Comparison of ENCODE assay signal across 1 cellular context in the genomic region with DNA sequence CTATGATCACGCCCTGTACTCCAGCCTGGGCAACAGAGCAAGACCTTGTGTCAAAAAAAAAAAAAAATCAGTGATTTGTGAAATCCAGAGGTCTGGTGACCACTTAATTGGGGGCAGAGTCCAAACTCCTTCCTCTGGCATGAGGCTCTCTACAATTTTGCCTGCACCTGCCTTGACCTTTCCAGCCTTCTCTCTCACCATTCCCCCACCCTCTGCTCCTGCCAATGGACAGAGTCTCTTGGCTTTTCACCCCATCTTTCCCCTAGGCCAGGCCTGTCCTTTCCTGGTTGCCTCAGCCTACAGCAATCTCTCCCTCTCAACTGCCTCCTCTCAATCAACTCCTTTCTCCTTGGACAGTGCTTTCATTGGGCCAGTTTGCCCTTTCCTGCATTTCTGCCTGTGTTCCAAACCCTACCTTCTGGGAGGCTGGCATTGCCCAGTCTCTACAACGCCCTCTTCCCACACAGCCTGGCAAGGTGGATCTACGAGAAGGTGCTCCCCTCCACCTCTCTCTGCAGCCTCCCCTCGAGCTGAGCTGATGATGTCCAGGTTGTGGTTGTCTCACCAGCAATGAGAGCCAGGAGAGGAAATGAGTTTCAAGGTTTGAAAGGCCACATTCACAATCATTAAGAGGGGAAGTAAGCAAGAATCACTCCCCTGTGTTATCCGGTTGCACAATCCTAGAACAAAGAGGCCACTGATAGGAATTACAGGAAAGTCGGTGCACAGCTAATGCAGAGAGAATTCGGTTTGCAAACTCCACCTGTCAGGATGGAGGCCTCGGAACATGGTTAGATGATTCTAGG.
TF ChIP-seq lines count a peak whose summit lies in the region.

No MANE protein-coding gene starts in this region.

TF ChIP-seq in HepG2, 621 proteins besides CTCF, POLR2A, EP300 and RAD21 (continued from another document and continues in another):
- TF ChIP-seq, protein P1, sequence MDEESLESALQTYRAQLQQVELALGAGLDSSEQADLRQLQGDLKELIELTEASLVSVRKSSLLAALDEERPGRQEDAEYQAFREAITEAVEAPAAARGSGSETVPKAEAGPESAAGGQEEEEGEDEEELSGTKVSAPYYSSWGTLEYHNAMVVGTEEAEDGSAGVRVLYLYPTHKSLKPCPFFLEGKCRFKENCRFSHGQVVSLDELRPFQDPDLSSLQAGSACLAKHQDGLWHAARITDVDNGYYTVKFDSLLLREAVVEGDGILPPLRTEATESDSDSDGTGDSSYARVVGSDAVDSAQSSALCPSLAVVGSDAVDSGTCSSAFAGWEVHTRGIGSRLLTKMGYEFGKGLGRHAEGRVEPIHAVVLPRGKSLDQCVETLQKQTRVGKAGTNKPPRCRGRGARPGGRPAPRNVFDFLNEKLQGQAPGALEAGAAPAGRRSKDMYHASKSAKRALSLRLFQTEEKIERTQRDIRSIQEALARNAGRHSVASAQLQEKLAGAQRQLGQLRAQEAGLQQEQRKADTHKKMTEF (CRISPR knock-in tag; IDR thresholded peaks at IDR 0.05): peak; percentile 74
- TF ChIP-seq NAIF1 (CRISPR knock-in tag; IDR thresholded peaks at IDR 0.05; ENCODE audit: borderline replicate concordance): peak; percentile 95; the same call in 1 of the 2 replicates
- no peak for TF ChIP-seq ZNF598 (CRISPR knock-in tag; IDR thresholded peaks at IDR 0.05; ENCODE audit: borderline replicate concordance)
- TF ChIP-seq ZNF354B (CRISPR knock-in tag; IDR thresholded peaks at IDR 0.05): no peak
- TF ChIP-seq YEATS2 (CRISPR knock-in tag; IDR thresholded peaks at IDR 0.05; ENCODE audit: borderline replicate concordance): peak; percentile 84; the same call in 1 of the 2 replicates
- TF ChIP-seq REL (CRISPR knock-in tag; conservative IDR thresholded peaks at IDR 0.05): 0 out of 2 replicates have a peak, but pooled peaks have one; percentile 68
- peak; percentile 72 for TF ChIP-seq ZNF543 (CRISPR knock-in tag; IDR thresholded peaks at IDR 0.05)
- no peak for TF ChIP-seq ZNF234 (CRISPR knock-in tag; conservative IDR thresholded peaks at IDR 0.05)
- peak; percentile 94 for TF ChIP-seq NCOR1 (IDR thresholded peaks at IDR 0.05; ENCODE audit: borderline replicate concordance, low read length)
- TF ChIP-seq, protein P2, sequence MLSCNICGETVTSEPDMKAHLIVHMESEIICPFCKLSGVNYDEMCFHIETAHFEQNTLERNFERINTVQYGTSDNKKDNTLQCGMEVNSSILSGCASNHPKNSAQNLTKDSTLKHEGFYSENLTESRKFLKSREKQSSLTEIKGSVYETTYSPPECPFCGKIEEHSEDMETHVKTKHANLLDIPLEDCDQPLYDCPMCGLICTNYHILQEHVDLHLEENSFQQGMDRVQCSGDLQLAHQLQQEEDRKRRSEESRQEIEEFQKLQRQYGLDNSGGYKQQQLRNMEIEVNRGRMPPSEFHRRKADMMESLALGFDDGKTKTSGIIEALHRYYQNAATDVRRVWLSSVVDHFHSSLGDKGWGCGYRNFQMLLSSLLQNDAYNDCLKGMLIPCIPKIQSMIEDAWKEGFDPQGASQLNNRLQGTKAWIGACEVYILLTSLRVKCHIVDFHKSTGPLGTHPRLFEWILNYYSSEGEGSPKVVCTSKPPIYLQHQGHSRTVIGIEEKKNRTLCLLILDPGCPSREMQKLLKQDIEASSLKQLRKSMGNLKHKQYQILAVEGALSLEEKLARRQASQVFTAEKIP (CRISPR knock-in tag; IDR thresholded peaks at IDR 0.05; ENCODE audit: borderline replicate concordance): no peak
- TF ChIP-seq, protein P3, sequence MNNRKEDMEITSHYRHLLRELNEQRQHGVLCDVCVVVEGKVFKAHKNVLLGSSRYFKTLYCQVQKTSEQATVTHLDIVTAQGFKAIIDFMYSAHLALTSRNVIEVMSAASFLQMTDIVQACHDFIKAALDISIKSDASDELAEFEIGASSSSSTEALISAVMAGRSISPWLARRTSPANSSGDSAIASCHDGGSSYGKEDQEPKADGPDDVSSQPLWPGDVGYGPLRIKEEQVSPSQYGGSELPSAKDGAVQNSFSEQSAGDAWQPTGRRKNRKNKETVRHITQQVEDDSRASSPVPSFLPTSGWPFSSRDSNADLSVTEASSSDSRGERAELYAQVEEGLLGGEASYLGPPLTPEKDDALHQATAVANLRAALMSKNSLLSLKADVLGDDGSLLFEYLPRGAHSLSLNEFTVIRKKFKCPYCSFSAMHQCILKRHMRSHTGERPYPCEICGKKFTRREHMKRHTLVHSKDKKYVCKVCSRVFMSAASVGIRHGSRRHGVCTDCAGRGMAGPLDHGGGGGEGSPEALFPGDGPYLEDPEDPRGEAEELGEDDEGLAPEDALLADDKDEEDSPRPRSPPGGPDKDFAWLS (CRISPR knock-in tag; IDR thresholded peaks at IDR 0.05; ENCODE audit: borderline replicate concordance): peak; percentile 48; the same call in 1 of the 2 replicates
- TF ChIP-seq, protein P4, sequence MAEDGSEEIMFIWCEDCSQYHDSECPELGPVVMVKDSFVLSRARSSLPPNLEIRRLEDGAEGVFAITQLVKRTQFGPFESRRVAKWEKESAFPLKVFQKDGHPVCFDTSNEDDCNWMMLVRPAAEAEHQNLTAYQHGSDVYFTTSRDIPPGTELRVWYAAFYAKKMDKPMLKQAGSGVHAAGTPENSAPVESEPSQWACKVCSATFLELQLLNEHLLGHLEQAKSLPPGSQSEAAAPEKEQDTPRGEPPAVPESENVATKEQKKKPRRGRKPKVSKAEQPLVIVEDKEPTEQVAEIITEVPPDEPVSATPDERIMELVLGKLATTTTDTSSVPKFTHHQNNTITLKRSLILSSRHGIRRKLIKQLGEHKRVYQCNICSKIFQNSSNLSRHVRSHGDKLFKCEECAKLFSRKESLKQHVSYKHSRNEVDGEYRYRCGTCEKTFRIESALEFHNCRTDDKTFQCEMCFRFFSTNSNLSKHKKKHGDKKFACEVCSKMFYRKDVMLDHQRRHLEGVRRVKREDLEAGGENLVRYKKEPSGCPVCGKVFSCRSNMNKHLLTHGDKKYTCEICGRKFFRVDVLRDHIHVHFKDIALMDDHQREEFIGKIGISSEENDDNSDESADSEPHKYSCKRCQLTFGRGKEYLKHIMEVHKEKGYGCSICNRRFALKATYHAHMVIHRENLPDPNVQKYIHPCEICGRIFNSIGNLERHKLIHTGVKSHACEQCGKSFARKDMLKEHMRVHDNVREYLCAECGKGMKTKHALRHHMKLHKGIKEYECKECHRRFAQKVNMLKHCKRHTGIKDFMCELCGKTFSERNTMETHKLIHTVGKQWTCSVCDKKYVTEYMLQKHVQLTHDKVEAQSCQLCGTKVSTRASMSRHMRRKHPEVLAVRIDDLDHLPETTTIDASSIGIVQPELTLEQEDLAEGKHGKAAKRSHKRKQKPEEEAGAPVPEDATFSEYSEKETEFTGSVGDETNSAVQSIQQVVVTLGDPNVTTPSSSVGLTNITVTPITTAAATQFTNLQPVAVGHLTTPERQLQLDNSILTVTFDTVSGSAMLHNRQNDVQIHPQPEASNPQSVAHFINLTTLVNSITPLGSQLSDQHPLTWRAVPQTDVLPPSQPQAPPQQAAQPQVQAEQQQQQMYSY (CRISPR knock-in tag; IDR thresholded peaks at IDR 0.05): peak; percentile 56; the same call in 1 of the 2 replicates
- peak; percentile 75 for TF ChIP-seq ZFX (CRISPR knock-in tag; IDR thresholded peaks at IDR 0.05; ENCODE audit: low read depth)
- TF ChIP-seq SP1 (IDR thresholded peaks at IDR 0.05): no peak
- peak; percentile 44 for TF ChIP-seq SP1 (CRISPR knock-in tag; IDR thresholded peaks at IDR 0.05)
- TF ChIP-seq RNF2 (conservative IDR thresholded peaks at IDR 0.05; ENCODE audit: low read depth): 0 out of 2 replicates have a peak, but pooled peaks have one; percentile 30
- no peak for TF ChIP-seq ZNF562 (CRISPR knock-in tag; IDR thresholded peaks at IDR 0.05; ENCODE audit: borderline replicate concordance)
- no peak for TF ChIP-seq SYNCRIP (IDR thresholded peaks at IDR 0.05; ENCODE audit: insufficient read depth, low read depth, low read length)
- TF ChIP-seq, protein P5, sequence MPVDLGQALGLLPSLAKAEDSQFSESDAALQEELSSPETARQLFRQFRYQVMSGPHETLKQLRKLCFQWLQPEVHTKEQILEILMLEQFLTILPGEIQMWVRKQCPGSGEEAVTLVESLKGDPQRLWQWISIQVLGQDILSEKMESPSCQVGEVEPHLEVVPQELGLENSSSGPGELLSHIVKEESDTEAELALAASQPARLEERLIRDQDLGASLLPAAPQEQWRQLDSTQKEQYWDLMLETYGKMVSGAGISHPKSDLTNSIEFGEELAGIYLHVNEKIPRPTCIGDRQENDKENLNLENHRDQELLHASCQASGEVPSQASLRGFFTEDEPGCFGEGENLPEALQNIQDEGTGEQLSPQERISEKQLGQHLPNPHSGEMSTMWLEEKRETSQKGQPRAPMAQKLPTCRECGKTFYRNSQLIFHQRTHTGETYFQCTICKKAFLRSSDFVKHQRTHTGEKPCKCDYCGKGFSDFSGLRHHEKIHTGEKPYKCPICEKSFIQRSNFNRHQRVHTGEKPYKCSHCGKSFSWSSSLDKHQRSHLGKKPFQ (CRISPR knock-in tag; IDR thresholded peaks at IDR 0.05; ENCODE audit: insufficient replicate concordance): no peak
- peak; percentile 70 for TF ChIP-seq SNAPC2 (CRISPR knock-in tag; IDR thresholded peaks at IDR 0.05)
- peak; percentile 92 for TF ChIP-seq GATA4 (IDR thresholded peaks at IDR 0.05; ENCODE audit: borderline replicate concordance, low read depth)
- no peak for TF ChIP-seq KAT2B (IDR thresholded peaks at IDR 0.05; ENCODE audit: borderline replicate concordance, low read depth, low read length)
- no peak for TF ChIP-seq ATF7-NPFF (CRISPR knock-in tag; IDR thresholded peaks at IDR 0.05; ENCODE audit: low read depth)
- peak; percentile 85 for TF ChIP-seq ZSCAN31 (CRISPR knock-in tag; IDR thresholded peaks at IDR 0.05; ENCODE audit: low read depth)
- TF ChIP-seq PCBP1 (IDR thresholded peaks at IDR 0.05; ENCODE audit: borderline replicate concordance, low read depth, low read length): no peak
- no peak for TF ChIP-seq MTF2 (CRISPR knock-in tag; IDR thresholded peaks at IDR 0.05; ENCODE audit: borderline replicate concordance)
- peak; percentile 86 to 91 for TF ChIP-seq NR2F1 (CRISPR knock-in tag; IDR thresholded peaks at IDR 0.05)
- TF ChIP-seq, protein P6, sequence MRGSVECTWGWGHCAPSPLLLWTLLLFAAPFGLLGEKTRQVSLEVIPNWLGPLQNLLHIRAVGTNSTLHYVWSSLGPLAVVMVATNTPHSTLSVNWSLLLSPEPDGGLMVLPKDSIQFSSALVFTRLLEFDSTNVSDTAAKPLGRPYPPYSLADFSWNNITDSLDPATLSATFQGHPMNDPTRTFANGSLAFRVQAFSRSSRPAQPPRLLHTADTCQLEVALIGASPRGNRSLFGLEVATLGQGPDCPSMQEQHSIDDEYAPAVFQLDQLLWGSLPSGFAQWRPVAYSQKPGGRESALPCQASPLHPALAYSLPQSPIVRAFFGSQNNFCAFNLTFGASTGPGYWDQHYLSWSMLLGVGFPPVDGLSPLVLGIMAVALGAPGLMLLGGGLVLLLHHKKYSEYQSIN (CRISPR knock-in tag; IDR thresholded peaks at IDR 0.05; ENCODE audit: borderline replicate concordance): no peak
- TF ChIP-seq GFI1 (CRISPR knock-in tag; IDR thresholded peaks at IDR 0.05; ENCODE audit: borderline replicate concordance): peak; percentile 93
- TF ChIP-seq KAT8 (CRISPR knock-in tag; IDR thresholded peaks at IDR 0.05): peak; percentile 88
- peak; percentile 5; the same call in 1 of the 2 replicates for TF ChIP-seq SIN3A (IDR thresholded peaks at IDR 0.05; ENCODE audit: borderline replicate concordance, low read depth, low read length)
- TF ChIP-seq HNRNPK (IDR thresholded peaks at IDR 0.05; ENCODE audit: low read depth, low read length, poor library complexity, severe bottlenecking): no peak
- TF ChIP-seq ZSCAN12 (CRISPR knock-in tag; IDR thresholded peaks at IDR 0.05): no peak
- no peak; the same call in 1 of the 2 replicates for TF ChIP-seq MZF1 (CRISPR knock-in tag; IDR thresholded peaks at IDR 0.05; ENCODE audit: borderline replicate concordance)
- peak; percentile 93 for TF ChIP-seq ZNF205 (CRISPR knock-in tag; IDR thresholded peaks at IDR 0.05)
- TF ChIP-seq POGZ (CRISPR knock-in tag; IDR thresholded peaks at IDR 0.05): peak; percentile 89
- peak; percentile 77 for TF ChIP-seq REPIN1 (CRISPR knock-in tag; IDR thresholded peaks at IDR 0.05; ENCODE audit: borderline replicate concordance, low read depth)
- TF ChIP-seq SRSF9 (IDR thresholded peaks at IDR 0.05; ENCODE audit: borderline replicate concordance, insufficient read depth, low read depth, low read length, poor library complexity, severe bottlenecking): no peak
- no peak for TF ChIP-seq HNRNPH1 (optimal IDR thresholded peaks at IDR 0.05; ENCODE audit: low read depth, low read length)
- no peak for TF ChIP-seq SMARCC2 (IDR thresholded peaks at IDR 0.05)
- peak; percentile 97 for TF ChIP-seq ZNF331 (CRISPR knock-in tag; IDR thresholded peaks at IDR 0.05)
- TF ChIP-seq SP2 (CRISPR knock-in tag; IDR thresholded peaks at IDR 0.05): no peak
- TF ChIP-seq, protein P7, sequence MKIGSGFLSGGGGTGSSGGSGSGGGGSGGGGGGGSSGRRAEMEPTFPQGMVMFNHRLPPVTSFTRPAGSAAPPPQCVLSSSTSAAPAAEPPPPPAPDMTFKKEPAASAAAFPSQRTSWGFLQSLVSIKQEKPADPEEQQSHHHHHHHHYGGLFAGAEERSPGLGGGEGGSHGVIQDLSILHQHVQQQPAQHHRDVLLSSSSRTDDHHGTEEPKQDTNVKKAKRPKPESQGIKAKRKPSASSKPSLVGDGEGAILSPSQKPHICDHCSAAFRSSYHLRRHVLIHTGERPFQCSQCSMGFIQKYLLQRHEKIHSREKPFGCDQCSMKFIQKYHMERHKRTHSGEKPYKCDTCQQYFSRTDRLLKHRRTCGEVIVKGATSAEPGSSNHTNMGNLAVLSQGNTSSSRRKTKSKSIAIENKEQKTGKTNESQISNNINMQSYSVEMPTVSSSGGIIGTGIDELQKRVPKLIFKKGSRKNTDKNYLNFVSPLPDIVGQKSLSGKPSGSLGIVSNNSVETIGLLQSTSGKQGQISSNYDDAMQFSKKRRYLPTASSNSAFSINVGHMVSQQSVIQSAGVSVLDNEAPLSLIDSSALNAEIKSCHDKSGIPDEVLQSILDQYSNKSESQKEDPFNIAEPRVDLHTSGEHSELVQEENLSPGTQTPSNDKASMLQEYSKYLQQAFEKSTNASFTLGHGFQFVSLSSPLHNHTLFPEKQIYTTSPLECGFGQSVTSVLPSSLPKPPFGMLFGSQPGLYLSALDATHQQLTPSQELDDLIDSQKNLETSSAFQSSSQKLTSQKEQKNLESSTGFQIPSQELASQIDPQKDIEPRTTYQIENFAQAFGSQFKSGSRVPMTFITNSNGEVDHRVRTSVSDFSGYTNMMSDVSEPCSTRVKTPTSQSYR (CRISPR knock-in tag; IDR thresholded peaks at IDR 0.05; ENCODE audit: borderline replicate concordance): peak; percentile 69; the same call in 1 of the 2 replicates
- TF ChIP-seq ISL2 (CRISPR knock-in tag; IDR thresholded peaks at IDR 0.05): peak; percentile 96
- 0 out of 2 replicates have a peak, but pooled peaks have one; percentile 6 for TF ChIP-seq NCOA1 (CRISPR knock-in tag; IDR thresholded peaks at IDR 0.05)
- no peak for TF ChIP-seq RFX5 (IDR thresholded peaks at IDR 0.05; ENCODE audit: low read depth, low read length)
- TF ChIP-seq KLF9 (CRISPR knock-in tag; IDR thresholded peaks at IDR 0.05; ENCODE audit: low read depth): no peak
- peak; percentile 7 for TF ChIP-seq SRSF1 (optimal IDR thresholded peaks at IDR 0.05; ENCODE audit: low read depth, low read length)
- TF ChIP-seq ZNF768 (CRISPR knock-in tag; IDR thresholded peaks at IDR 0.05): no peak; the same call in 1 of the 2 replicates
- TF ChIP-seq THYN1 (CRISPR knock-in tag; IDR thresholded peaks at IDR 0.05; ENCODE audit: borderline replicate concordance, low read depth): 0 out of 2 replicates have a peak, but pooled peaks have one; percentile 39
- no peak for TF ChIP-seq SUZ12 (IDR thresholded peaks at IDR 0.05; ENCODE audit: low read depth, low read length)
- peak; percentile 99 for TF ChIP-seq ELF3 (CRISPR knock-in tag; IDR thresholded peaks at IDR 0.05)
- TF ChIP-seq ZNF292 (CRISPR knock-in tag; IDR thresholded peaks at IDR 0.05; ENCODE audit: borderline replicate concordance, low read depth): peak; percentile 77
- no peak for TF ChIP-seq ZNF496 (CRISPR knock-in tag; IDR thresholded peaks at IDR 0.05; ENCODE audit: insufficient replicate concordance)
